In the genomic region with DNA sequence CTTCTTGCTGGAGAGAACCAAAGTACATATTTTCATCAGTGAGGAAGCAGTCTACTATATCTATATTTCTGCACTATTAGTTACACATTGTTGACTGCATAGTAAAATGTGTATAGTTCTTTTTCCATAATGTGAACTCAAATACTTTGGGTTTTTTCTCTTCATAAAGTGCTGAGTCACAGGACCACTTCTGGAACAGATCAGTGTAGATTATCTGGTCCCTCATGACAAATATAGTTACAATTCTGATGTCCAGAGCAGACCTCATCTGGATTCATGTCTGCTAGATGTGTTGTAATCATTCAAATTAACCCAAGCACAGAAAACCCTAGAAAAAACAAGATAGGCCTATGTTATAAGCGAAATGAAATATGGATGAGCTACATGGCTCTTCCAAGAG, we compare ENCODE assay signal across 31 cellular contexts.
DNase-seq lines count a peak whose midpoint lies in the region; ATAC-seq, FAIRE-seq and TF ChIP-seq lines count a peak whose summit lies in the region.
"Had no signal": no experiment of that assay in that cellular context is flagged by ENCODE, and none has a peak within 500 bp of the region (broad histone marks: within the 10 kb centered on the region; RNA-seq: fewer than 3 reads in every experiment).

No MANE protein-coding gene starts in this region.

- TF ChIP-seq RAD21 in A549 (conservative IDR thresholded peaks at IDR 0.05 in 1 of 2, IDR thresholded peaks at IDR 0.05 in 1 of 2) (no peak), K562 (CRISPR knock-in tag; conservative IDR thresholded peaks at IDR 0.05 in 1 of 2, IDR thresholded peaks at IDR 0.05 in 1 of 2) (no peak)

- H3K9me3 ChIP-seq in A549: no peaks in the 10 kb centered on the region
- no peaks in the 10 kb centered on the region for H3K9me3 ChIP-seq in K562 (replicated peaks; ENCODE audit: control insufficient read depth, insufficient read depth, low read depth, low read length)
- H3K9me3 ChIP-seq: BE2C, upper lobe of right lung had no signal

- H3K4me2 ChIP-seq in A549 (no peak overlapping the region), K562 (ENCODE audit: insufficient read depth, low read length) (no peak overlapping the region)

- H3K36me3 ChIP-seq in K562 (ENCODE audit: control insufficient read depth, insufficient read depth, low read length): no peaks in the 10 kb centered on the region
- H3K36me3 ChIP-seq: BE2C, upper lobe of right lung had no signal

- H3K9ac ChIP-seq in K562 (ENCODE audit: insufficient read depth in 1 of 2, low read depth in 2 of 2, low read length in 2 of 2): no peak overlapping the region

- BruUV-seq in K562 (replicated peaks; lab: Mats Ljungman, UMichigan): no TSS peak

- H4K20me1 ChIP-seq in K562 (replicated peaks; ENCODE audit: control insufficient read depth, insufficient read depth, low read length): no peaks in the 10 kb centered on the region

- H3K27ac ChIP-seq in A549 (no peak overlapping the region), K562 (ENCODE audit: extremely low read depth, low read depth, low read length) (no peak overlapping the region)
- H3K27ac ChIP-seq: upper lobe of right lung had no signal

- no peaks in the 10 kb centered on the region for H3K9me1 ChIP-seq in K562 (ENCODE audit: control insufficient read depth, insufficient read depth, low read length)

- TF ChIP-seq POLR2A in A549 (IDR thresholded peaks at IDR 0.05; ENCODE audit: low read length) (no peak), K562 (conservative IDR thresholded peaks at IDR 0.05) (no peak)

- no peaks in the 10 kb centered on the region; a peak in 1 of 5 replicates for H3K27me3 ChIP-seq in K562 (ENCODE audit: control insufficient read depth in 2 of 2, insufficient read depth in 2 of 2, low read length in 2 of 2)
- H3K27me3 ChIP-seq: BE2C, upper lobe of right lung had no signal

- TF ChIP-seq CTCF in A549 (IDR thresholded peaks at IDR 0.05) (no peak), K562 (IDR thresholded peaks at IDR 0.05 in 2 of 3, conservative IDR thresholded peaks at IDR 0.05 in 1 of 3; ENCODE audit: insufficient read depth in 2 of 3, low read depth in 1 of 3, low read length in 3 of 3) (no peak), fibroblast of villous mesenchyme (IDR thresholded peaks at IDR 0.05; ENCODE audit: insufficient read depth, low read depth, low read length) (no peak)

- ATAC-seq in A549 (no peak), K562 (no peak), GM19023 (IDR thresholded peaks at IDR 0.05; ENCODE audit: unreplicated experiment) (no peak), GM19324 (IDR thresholded peaks at IDR 0.05; ENCODE audit: low FRiP score, unreplicated experiment) (no peak)
- ATAC-seq: CD8-positive, alpha-beta T cell; HCT116; left cardiac atrium; Right ventricle myocardium inferior had no signal

- H3K4me3 ChIP-seq in A549 (no peak overlapping the region), K562 (no peak overlapping the region), fibroblast of villous mesenchyme (ENCODE audit: low read depth, low read length) (no peak overlapping the region)
- H3K4me3 ChIP-seq: lung, upper lobe of right lung had no signal

- H3K4me1 ChIP-seq in A549 (no peaks in the 10 kb centered on the region), K562 (replicated peaks in 1 of 2; ENCODE audit: control insufficient read depth in 2 of 2, insufficient read depth in 2 of 2, low read length in 2 of 2) (no peaks in the 10 kb centered on the region)
- H3K4me1 ChIP-seq: upper lobe of right lung had no signal

- POLR2A ChIA-PET in A549 (lab: Yijun Ruan, JAX): no interaction called here
- POLR2A ChIA-PET in K562 (lab: Yijun Ruan, JAX): no interaction called here

- no peaks in the 10 kb centered on the region for H3K79me2 ChIP-seq in K562 (ENCODE audit: control insufficient read depth, insufficient read depth, low read length)

- TF ChIP-seq EP300 in A549 (IDR thresholded peaks at IDR 0.05) (no peak), K562 (IDR thresholded peaks at IDR 0.05; ENCODE audit: low read length) (no peak)

- intact Hi-C loops in K562 (cut with micrococcal nuclease): no loop called here

- in situ Hi-C loops in K562 (cut with MboI): no loop called here

- CTCF ChIA-PET in A549 (lab: Yijun Ruan, JAX) (no interaction called here), K562 (lab: Yijun Ruan, JAX; ENCODE audit: low intra/inter-chr PET ratio) (interaction anchor here (0.6 kb wide), 1 partner anchor 309 kb away, joined by 3 read pairs; no protein-coding TSS in a partner anchor)

- WGBS in A549 (ENCODE audit: missing lambda C conversion rate): 69% methylated on average over 1 of the region's 1 CpG
- WGBS in K562 (ENCODE audit: insufficient coverage, low coverage, missing lambda C conversion rate): 0% methylated on average over 1 of the region's 1 CpG

- no peak overlapping the region for H2AFZ ChIP-seq in K562 (ENCODE audit: low read depth, low read length)

- DNase-seq in A549 (ENCODE audit: low read depth in 1 of 2, low spot score in 1 of 2): no peak
- peak; percentile 11 for DNase-seq in GM04504 (ENCODE audit: low read depth)
- DNase-seq in K562 (ENCODE audit: extremely low read depth in 1 of 4, low spot score in 3 of 4): no peak
- DNase-seq in fibroblast of villous mesenchyme (ENCODE audit: low read depth): peak; percentile 45
- no peak for DNase-seq in GDM1 (lab: John Stamatoyannopoulos, UW)
- no peak for DNase-seq in germinal center (ENCODE audit: low spot score)
- DNase-seq: activated CD4-positive, alpha-beta T cell treated with anti-CD3 and anti-CD28 coated beads, Interleukin-2, amount 50 U/mL, for 48 hours; activated CD4-positive, CD25-positive, alpha-beta regulatory T cell treated with anti-CD3 and anti-CD28 coated beads, Interleukin-2, amount 50 U/mL, for 72 hours; activated CD8-positive, alpha-beta memory T cell treated with anti-CD3 and anti-CD28 coated beads, Interleukin-2, amount 50 U/mL, for 4 hours; activated naive CD4-positive, alpha-beta T cell treated with anti-CD3 and anti-CD28 coated beads for 36 hours; amniotic stem cell; BE2C; CD8-positive, alpha-beta T cell; effector CD4-positive, alpha-beta T cell; foreskin melanocyte; Kasumi-1; left cardiac atrium; NCI-H1436 treated with DMSO at 0.1 percent for 48 hours; NCI-H2081 treated with DMSO at 0.1 percent for 48 hours; NCI-H226; NCI-H69; small intestine; stimulated activated naive CD4-positive, alpha-beta T cell; upper lobe of right lung had no signal

- FAIRE-seq in A549 (lab: Jason Lieb, UNC) (no peak), K562 (lab: Jason Lieb, UNC) (no peak)
- FAIRE-seq: A204.1, GM12892, small intestine had no signal

TF ChIP-seq in A549, 52 proteins besides CTCF, POLR2A, EP300 and RAD21:
- TF ChIP-seq SMC3 (IDR thresholded peaks at IDR 0.05): no peak
- peak; percentile 44 for TF ChIP-seq MAFK (IDR thresholded peaks at IDR 0.05; ENCODE audit: partially characterized antibody)

TF ChIP-seq in K562, 482 proteins besides CTCF, POLR2A, EP300 and RAD21:
- peak; percentile 58; the same call in 1 of the 2 replicates for TF ChIP-seq NFE2 (IDR thresholded peaks at IDR 0.05; ENCODE audit: low read depth)
- TF ChIP-seq, protein P1, sequence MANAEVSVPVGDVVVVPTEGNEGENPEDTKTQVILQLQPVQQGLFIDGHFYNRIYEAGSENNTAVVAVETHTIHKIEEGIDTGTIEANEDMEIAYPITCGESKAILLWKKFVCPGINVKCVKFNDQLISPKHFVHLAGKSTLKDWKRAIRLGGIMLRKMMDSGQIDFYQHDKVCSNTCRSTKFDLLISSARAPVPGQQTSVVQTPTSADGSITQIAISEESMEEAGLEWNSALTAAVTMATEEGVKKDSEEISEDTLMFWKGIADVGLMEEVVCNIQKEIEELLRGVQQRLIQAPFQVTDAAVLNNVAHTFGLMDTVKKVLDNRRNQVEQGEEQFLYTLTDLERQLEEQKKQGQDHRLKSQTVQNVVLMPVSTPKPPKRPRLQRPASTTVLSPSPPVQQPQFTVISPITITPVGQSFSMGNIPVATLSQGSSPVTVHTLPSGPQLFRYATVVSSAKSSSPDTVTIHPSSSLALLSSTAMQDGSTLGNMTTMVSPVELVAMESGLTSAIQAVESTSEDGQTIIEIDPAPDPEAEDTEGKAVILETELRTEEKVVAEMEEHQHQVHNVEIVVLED (CRISPR knock-in tag; IDR thresholded peaks at IDR 0.05): no peak
- TF ChIP-seq NFE2L1 (tag; IDR thresholded peaks at IDR 0.05; ENCODE audit: borderline replicate concordance, low read depth): peak; percentile 40; the same call in 1 of the 2 replicates
- peak; percentile 50 for TF ChIP-seq MAFG (tag; conservative IDR thresholded peaks at IDR 0.05)

Comparison
In these comparisons a context has a peak if more than half of its experiments do, and no peak if none do; other contexts are left out.
1. DNase-seq: peak in GM04504 (single experiment) and fibroblast of villous mesenchyme (single experiment); none in A549 (0 of 2), K562 (0 of 4), GDM1 (single experiment) and germinal center (single experiment).